10 cellular contexts compared by ENCODE assay signal in genomic region chr9:136664799-136665082, GRCh38. TPM values are rescaled to one million over a fixed set of nuclear protein-coding genes. Genes with fewer than 3 reads are reported as not detected.
DNase-seq lines count a peak whose midpoint lies in the region; ATAC-seq, FAIRE-seq and TF ChIP-seq lines count a peak whose summit lies in the region.
"Had no signal": no experiment of that assay in that cellular context is flagged by ENCODE, and none has a peak within 500 bp of the region (broad histone marks: within the 10 kb centered on the region; RNA-seq: fewer than 3 reads in every experiment).

No MANE protein-coding gene starts in this region.

- FAIRE-seq in urothelium cell line (lab: Jason Lieb, UNC), result no peak
- FAIRE-seq: HTR-8/SVneo had no signal

- no peak for DNase-seq in activated T-helper 2 cell treated with anti-CD3 and anti-CD28 coated beads, Interferon-gamma antibody, Interleukin-2, Interleukin-4, amounts not matched to agents 10 μg/mL and 5 μg/mL and 100 μg/mL, durations not matched to agents 14 hours and 24 hours and 36 hours (ENCODE audit: low spot score)
- no peak for DNase-seq in left lung
- DNase-seq in smooth muscle cell (lab: John Stamatoyannopoulos, UW; ENCODE audit: unreplicated experiment), result no peak
- DNase-seq in SJCRH30, result no peak
- DNase-seq in urothelium cell line (ENCODE audit: low spot score), result no peak
- DNase-seq in NCI-H446 (lab: John Stamatoyannopoulos, UW), result no peak
- DNase-seq: cortex of kidney, NCI-H2081 treated with DMSO at 0.1 percent for 48 hours had no signal

- H3K27ac Mint-ChIP-seq in activated T-helper 2 cell treated with anti-CD3 and anti-CD28 coated beads, Interferon-gamma antibody, Interleukin-2, Interleukin-4, amounts not matched to agents 10 μg/mL and 5 μg/mL and 100 μg/mL, durations not matched to agents 14 hours and 24 hours and 36 hours, result no peak overlapping the region

- intact Hi-C loops in activated T-helper 2 cell treated with anti-CD3 and anti-CD28 coated beads, Interferon-gamma antibody, Interleukin-2, Interleukin-4, amounts not matched to agents 10 μg/mL and 5 μg/mL and 100 μg/mL, durations not matched to agents 14 hours and 24 hours and 36 hours (cut with micrococcal nuclease), result no loop called here
- intact Hi-C loops in left lung (cut with DNase I), result no loop called here

- WGBS in smooth muscle cell (ENCODE audit: low lambda C conversion rate), result 98% methylated on average over 14 of the region's 14 CpGs

- H3K4me3 ChIP-seq in HUES48 (ENCODE audit: low read depth, low read length) (no peak overlapping the region), left lung (peak overlapping the region; percentile 27 to 45), smooth muscle cell (no peak overlapping the region), SJCRH30 (no peak overlapping the region)

- no peak overlapping the region for H2AFZ ChIP-seq in smooth muscle cell (ENCODE audit: low read depth)

- no peaks in the 10 kb centered on the region for H4K20me1 ChIP-seq in smooth muscle cell (ENCODE audit: low read depth)

- H3K9ac ChIP-seq in HUES48 (ENCODE audit: low read depth, low read length) (0 out of 2 replicates have a peak overlapping the region, but pooled peaks have one; percentile 30), smooth muscle cell (ENCODE audit: low read depth) (no peak overlapping the region)

- H3K4me2 ChIP-seq in smooth muscle cell, result peak overlapping the region; percentile 95

- H3K79me2 ChIP-seq in smooth muscle cell (ENCODE audit: low read depth), result no peaks in the 10 kb centered on the region

- H3K4me1 Mint-ChIP-seq in activated T-helper 2 cell treated with anti-CD3 and anti-CD28 coated beads, Interferon-gamma antibody, Interleukin-2, Interleukin-4, amounts not matched to agents 10 μg/mL and 5 μg/mL and 100 μg/mL, durations not matched to agents 14 hours and 24 hours and 36 hours (ENCODE audit: low read depth), result no peaks in the 10 kb centered on the region

- H3K9me3 ChIP-seq in HUES48 (ENCODE audit: control insufficient read depth, insufficient read depth, low read length) (no peaks in the 10 kb centered on the region), left lung (no peaks in the 10 kb centered on the region), smooth muscle cell (replicated peaks; ENCODE audit: low read depth) (no peaks in the 10 kb centered on the region), SJCRH30 (replicated peaks) (no peaks in the 10 kb centered on the region)

- H3K4me3 Mint-ChIP-seq in activated T-helper 2 cell treated with anti-CD3 and anti-CD28 coated beads, Interferon-gamma antibody, Interleukin-2, Interleukin-4, amounts not matched to agents 10 μg/mL and 5 μg/mL and 100 μg/mL, durations not matched to agents 14 hours and 24 hours and 36 hours (ENCODE audit: low read depth), result peak overlapping the region; percentile 74

- H3K9me3 Mint-ChIP-seq in activated T-helper 2 cell treated with anti-CD3 and anti-CD28 coated beads, Interferon-gamma antibody, Interleukin-2, Interleukin-4, amounts not matched to agents 10 μg/mL and 5 μg/mL and 100 μg/mL, durations not matched to agents 14 hours and 24 hours and 36 hours, result no peaks in the 10 kb centered on the region

- H3K27ac ChIP-seq in HUES48 (ENCODE audit: low read depth, low read length) (no peak overlapping the region), left lung (peak overlapping the region; percentile 85 to 87), smooth muscle cell (ENCODE audit: low read depth) (no peak overlapping the region), SJCRH30 (no peak overlapping the region)

- H3K36me3 Mint-ChIP-seq in activated T-helper 2 cell treated with anti-CD3 and anti-CD28 coated beads, Interferon-gamma antibody, Interleukin-2, Interleukin-4, amounts not matched to agents 10 μg/mL and 5 μg/mL and 100 μg/mL, durations not matched to agents 14 hours and 24 hours and 36 hours (ENCODE audit: low read depth), result no peaks in the 10 kb centered on the region

- peaks cover 14% of the 10 kb centered on the region for H3K27me3 Mint-ChIP-seq in activated T-helper 2 cell treated with anti-CD3 and anti-CD28 coated beads, Interferon-gamma antibody, Interleukin-2, Interleukin-4, amounts not matched to agents 10 μg/mL and 5 μg/mL and 100 μg/mL, durations not matched to agents 14 hours and 24 hours and 36 hours (ENCODE audit: low read depth)

- no peak for ATAC-seq in left lung

- no peaks in the 10 kb centered on the region for H3F3A ChIP-seq in smooth muscle cell (ENCODE audit: low read depth)

- peaks cover 4% of the 10 kb centered on the region; the same call in 1 of the 2 replicates for H3K4me1 ChIP-seq in HUES48 (ENCODE audit: control insufficient read depth, insufficient read depth, low read length)
- peaks cover 0 to 35% of the 10 kb centered on the region in 2 donors for H3K4me1 ChIP-seq in left lung
- no peaks in the 10 kb centered on the region for H3K4me1 ChIP-seq in smooth muscle cell (ENCODE audit: low read depth)
- peaks cover 35% of the 10 kb centered on the region for H3K4me1 ChIP-seq in SJCRH30

- H3K27me3 ChIP-seq in HUES48 (ENCODE audit: control insufficient read depth, insufficient read depth, low read length) (no peaks in the 10 kb centered on the region), left lung (peaks cover 0 to 96% of the 10 kb centered on the region in 2 donors), smooth muscle cell (ENCODE audit: low read depth) (no peaks in the 10 kb centered on the region), SJCRH30 (peaks cover 87% of the 10 kb centered on the region)

- H3K36me3 ChIP-seq in HUES48 (ENCODE audit: control insufficient read depth, insufficient read depth, low read length) (no peaks in the 10 kb centered on the region), left lung (peaks cover 0 to 5% of the 10 kb centered on the region in 2 donors), smooth muscle cell (ENCODE audit: low read depth) (no peaks in the 10 kb centered on the region), SJCRH30 (no peaks in the 10 kb centered on the region)

- TF ChIP-seq CTCF in left lung (IDR thresholded peaks at IDR 0.05) (no peak), smooth muscle cell (IDR thresholded peaks at IDR 0.05; ENCODE audit: borderline replicate concordance, insufficient read depth, poor library complexity, severe bottlenecking) (no peak)

RNA-seq across cellular contexts. Expression of gene EGFL7, which starts 2.0 kb away (rescaled TPM):
- total RNA-seq in activated T-helper 2 cell treated with anti-CD3 and anti-CD28 coated beads, Interferon-gamma antibody, Interleukin-2, Interleukin-4, amounts not matched to agents 10 μg/mL and 5 μg/mL and 100 μg/mL, durations not matched to agents 14 hours and 24 hours and 36 hours, result 2.6 and 2.8 TPM in 2 replicates
- total RNA-seq in left lung (100 to 1,000 TPM; 105 to 165 TPM), smooth muscle cell (60.3 and 61.8 TPM in 2 replicates)
- polyA plus RNA-seq in smooth muscle cell, result 196 and 239 TPM in 2 replicates
- 0.71 and 0.81 TPM in 2 replicates for total RNA-seq in SJCRH30 (2014; rRNA removed; shearing (Covaris generic))

RNA-seq across cellular contexts. Expression of gene AGPAT2, which starts 22.5 kb away (rescaled TPM):
- total RNA-seq in activated T-helper 2 cell treated with anti-CD3 and anti-CD28 coated beads, Interferon-gamma antibody, Interleukin-2, Interleukin-4, amounts not matched to agents 10 μg/mL and 5 μg/mL and 100 μg/mL, durations not matched to agents 14 hours and 24 hours and 36 hours, result 38.3 and 40.5 TPM in 2 replicates
- total RNA-seq in left lung (100 to 1,000 TPM; 127 to 170 TPM), smooth muscle cell (42.9 and 48.6 TPM in 2 replicates)
- 105 and 122 TPM in 2 replicates for polyA plus RNA-seq in smooth muscle cell
- 11.2 and 11.8 TPM in 2 replicates for total RNA-seq in SJCRH30 (2014; rRNA removed; shearing (Covaris generic))

RNA-seq across cellular contexts. Expression of gene DIPK1B, which starts 47.6 kb away (rescaled TPM):
- 3.1 and 3.4 TPM in 2 replicates for total RNA-seq in activated T-helper 2 cell treated with anti-CD3 and anti-CD28 coated beads, Interferon-gamma antibody, Interleukin-2, Interleukin-4, amounts not matched to agents 10 μg/mL and 5 μg/mL and 100 μg/mL, durations not matched to agents 14 hours and 24 hours and 36 hours
- total RNA-seq in left lung (10 to 100 TPM; 12.6 to 12.7 TPM), smooth muscle cell (14.6 and 25.5 TPM in 2 replicates)
- polyA plus RNA-seq in smooth muscle cell, result 57.8 and 58.5 TPM in 2 replicates
- total RNA-seq in SJCRH30 (2014; rRNA removed; shearing (Covaris generic)), result 5.0 and 6.1 TPM in 2 replicates

Comparison
In these comparisons a context has a peak if more than half of its experiments do, and no peak if none do; other contexts are left out.
1. H3K27ac ChIP-seq: peak in left lung (2 of 2); none in HUES48 (single experiment), smooth muscle cell (single experiment) and SJCRH30 (single experiment).
2. H3K4me3 ChIP-seq: peak in left lung (2 of 2); none in HUES48 (single experiment), smooth muscle cell (single experiment) and SJCRH30 (single experiment).
3. RNA of gene EGFL7, which starts 2.0 kb away (total RNA-seq): 105 to 165 TPM in left lung and 60.3 to 61.8 TPM in smooth muscle cell; 2.6 to 2.8 TPM in activated T-helper 2 cell treated with anti-CD3 and anti-CD28 coated beads, Interferon-gamma antibody, Interleukin-2, Interleukin-4, amounts not matched to agents 10 μg/mL and 5 μg/mL and 100 μg/mL, durations not matched to agents 14 hours and 24 hours and 36 hours and 0.71 to 0.81 TPM in SJCRH30; every median in the first group is over 10 times any median in the second.